Comparison of ENCODE assay signal across 12 cellular contexts in genomic region chr4:86596802-86597201, GRCh38. TPM values are rescaled to one million over a fixed set of nuclear protein-coding genes. Genes with fewer than 3 reads are reported as not detected.
DNase-seq lines count a peak whose midpoint lies in the region; ATAC-seq and TF ChIP-seq lines count a peak whose summit lies in the region.
"Had no signal": no experiment of that assay in that cellular context is flagged by ENCODE, and none has a peak within 500 bp of the region (broad histone marks: within the 10 kb centered on the region; RNA-seq: fewer than 3 reads in every experiment).

No MANE protein-coding gene starts in this region.

- H3K4me3 ChIP-seq in ACC112 (ENCODE audit: low read depth, low read length) (peak overlapping the region; percentile 88), HUES64 (ENCODE audit: low read length) (peak overlapping the region; percentile 91), coronary artery (peak overlapping the region; percentile 87), lower lobe of right lung (peak overlapping the region; percentile 75), aorta (ENCODE audit: low read length in 2 of 2) (no peak overlapping the region)

- intact Hi-C loops in lower lobe of right lung (cut with DNase I): no loop called here
- intact Hi-C loops in aorta (cut with DNase I): loop anchor here in 1 of 2 donors (10.0 kb wide), 1 partner anchor 298 kb away; the partner anchor contains the start of gene C4orf36

- ATAC-seq in lower lobe of right lung (no peak), HG03442 (IDR thresholded peaks at IDR 0.05; ENCODE audit: unreplicated experiment) (no peak), aorta (ENCODE audit: low FRiP score) (no peak)

- H3K4me1 ChIP-seq in ACC112 (ENCODE audit: control insufficient read depth, insufficient read depth, low read length, unreplicated experiment) (peaks cover 16% of the 10 kb centered on the region), HUES64 (ENCODE audit: insufficient read depth, low read length) (peaks cover 55% of the 10 kb centered on the region), lower lobe of right lung (no peaks in the 10 kb centered on the region), aorta (ENCODE audit: control insufficient read depth in 1 of 2, insufficient read depth in 2 of 2, low read length in 2 of 2) (peaks cover 0 to 3% of the 10 kb centered on the region in 2 donors)

- peaks cover 32% of the 10 kb centered on the region for H3K79me2 ChIP-seq in ACC112 (ENCODE audit: control insufficient read depth, insufficient read depth, low read length, unreplicated experiment)

- no peak overlapping the region for H2AFZ ChIP-seq in ACC112 (ENCODE audit: low read length, unreplicated experiment)

- 85% methylated on average over 2 of the region's 2 CpGs for WGBS in HUES64
- 90 to 91% methylated on average over 2 of the region's 2 CpGs for WGBS in aorta, 2 donors

- TF ChIP-seq CTCF in coronary artery (IDR thresholded peaks at IDR 0.05): no peak
- TF ChIP-seq CTCF in lower lobe of right lung (IDR thresholded peaks at IDR 0.05): no peak

- H3K36me3 ChIP-seq in ACC112 (ENCODE audit: insufficient read depth, low read length) (no peaks in the 10 kb centered on the region), HUES64 (ENCODE audit: insufficient read depth, low read length) (no peaks in the 10 kb centered on the region), lower lobe of right lung (no peaks in the 10 kb centered on the region), aorta (ENCODE audit: control insufficient read depth in 1 of 2, insufficient read depth in 2 of 2, low read length in 1 of 2) (no peaks in the 10 kb centered on the region)
- H3K36me3 ChIP-seq: cardiac muscle cell had no signal

- H3K9ac ChIP-seq in HUES64 (ENCODE audit: low read depth, low read length): no peak overlapping the region

- H3K9me3 ChIP-seq in HUES64 (ENCODE audit: insufficient read depth, low read depth, low read length): no peaks in the 10 kb centered on the region
- H3K9me3 ChIP-seq in lower lobe of right lung: no peaks in the 10 kb centered on the region
- no peaks in the 10 kb centered on the region for H3K9me3 ChIP-seq in aorta (ENCODE audit: control insufficient read depth, low read length)

- H3K27me3 ChIP-seq in ACC112 (ENCODE audit: insufficient read depth, low read length) (no peaks in the 10 kb centered on the region), HUES64 (ENCODE audit: insufficient read depth, low read length) (no peaks in the 10 kb centered on the region), lower lobe of right lung (ENCODE audit: low read depth) (no peaks in the 10 kb centered on the region), aorta (ENCODE audit: control insufficient read depth in 1 of 2, insufficient read depth in 2 of 2, low read length in 1 of 2) (no peaks in the 10 kb centered on the region)
- H3K27me3 ChIP-seq: cardiac muscle cell had no signal

- H3K27ac ChIP-seq in ACC112 (ENCODE audit: low read depth, low read length) (no peak overlapping the region), HUES64 (ENCODE audit: low read depth, low read length) (no peak overlapping the region), coronary artery (peak overlapping the region in 1 of 2 donors; percentile 18), lower lobe of right lung (no peak overlapping the region), aorta (ENCODE audit: low read depth in 1 of 2, low read length in 2 of 2) (no peak overlapping the region)

- DNase-seq in coronary artery (ENCODE audit: low spot score) (no peak), lower lobe of right lung (no peak), NCI-H2227 (lab: John Stamatoyannopoulos, UW; ENCODE audit: unreplicated experiment) (no peak), CD1c-positive myeloid dendritic cell (ENCODE audit: extremely low spot score) (no peak), aorta (no peak)
- DNase-seq: activated T-cell treated with anti-CD3 and anti-CD28 coated beads, Interleukin-2, amount 50 U/mL, for 24 hours; head of caudate nucleus; NCI-H1694 had no signal

RNA-seq across cellular contexts. Expression of gene PTPN13, which starts 2.7 kb away (rescaled TPM):
- polyA plus RNA-seq in HUES64 (2013, experiment 1 of 2): 36.9 TPM
- polyA plus RNA-seq in HUES64 (2013, experiment 2 of 2): 39.8 TPM
- 77.2 TPM for total RNA-seq in lower lobe of right lung
- total RNA-seq in aorta: 10 to 100 TPM; 12.7 to 30.1 TPM
- 10 to 100 TPM in 1 of 2 donors, 1 to 10 TPM in 1; 1.4 to 10.2 TPM for polyA plus RNA-seq in aorta

Comparison
In these comparisons a context has a peak if more than half of its experiments do, and no peak if none do; other contexts are left out.
1. H3K4me3 ChIP-seq: peak in ACC112 (single experiment), HUES64 (single experiment), coronary artery (single experiment) and lower lobe of right lung (single experiment); none in aorta (0 of 2).